Comparison of ENCODE assay signal across 29 cellular contexts in the genomic region with DNA sequence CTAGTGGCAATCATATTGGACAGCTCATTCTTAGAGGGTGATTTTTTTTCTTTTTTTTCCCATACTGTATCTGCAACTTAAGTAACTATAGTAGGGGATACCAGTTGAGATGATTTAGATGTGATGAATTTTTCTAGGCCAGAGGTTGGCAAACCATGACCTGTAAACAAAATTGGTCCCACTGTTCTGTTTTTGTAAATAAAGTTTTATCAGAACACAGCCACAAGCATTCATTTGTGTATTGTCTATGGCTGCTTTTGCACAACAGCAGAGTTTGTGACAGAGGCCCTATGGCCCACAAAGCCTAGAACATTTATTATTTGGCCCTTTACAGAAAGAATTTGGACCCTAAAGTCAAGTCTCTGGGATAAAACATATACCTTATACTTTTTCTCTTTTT.
"Had no signal": no experiment of that assay in that cellular context is flagged by ENCODE, and none has a peak within 500 bp of the region (broad histone marks: within the 10 kb centered on the region; RNA-seq: fewer than 3 reads in every experiment).

No MANE protein-coding gene starts in this region.

- H3K36me3 ChIP-seq: esophagus muscularis mucosa, gastroesophageal sphincter, heart left ventricle, left lung, neural progenitor cell, tibial artery, upper lobe of left lung, uterus had no signal

- H3K4me3 ChIP-seq: coronary artery, esophagus muscularis mucosa, gastroesophageal sphincter, heart left ventricle, hepatocyte, left lung, mucosa of descending colon, neural progenitor cell, smooth muscle cell, testis, tibial artery, upper lobe of left lung, uterus had no signal

- H3K9ac ChIP-seq: neural progenitor cell, parathyroid adenoma had no signal

- H2AFZ ChIP-seq: hepatocyte, neural progenitor cell, parathyroid adenoma had no signal

- H3K9me3 ChIP-seq: esophagus muscularis mucosa, gastroesophageal sphincter, heart left ventricle, left lung, mucosa of descending colon, testis, tibial artery, upper lobe of left lung, uterus had no signal

- H3K79me2 ChIP-seq: parathyroid adenoma had no signal

- DNase-seq: dermis blood vessel endothelial cell; effector memory CD4-positive, alpha-beta T cell; foreskin keratinocyte; heart left ventricle; left cardiac atrium; left lung; mesenchymal stem cell; mucosa of descending colon; naive B cell; stimulated activated CD4-positive, alpha-beta T cell treated with anti-CD3 and anti-CD28 coated beads, Interleukin-12 subunit alpha, Interleukin-12 subunit beta, amount 100 ng/mL, for 4 hours; stimulated activated CD4-positive, alpha-beta T cell treated with anti-CD3 and anti-CD28 coated beads, Interleukin-1b, Interleukin-23, amount 100 ng/mL, for 48 hours; stimulated activated CD4-positive, alpha-beta T cell treated with anti-CD3 and anti-CD28 coated beads, Interleukin-4, amount 100 ng/mL, for 1 hour; stimulated activated CD8-positive, alpha-beta memory T cell treated with anti-CD3 and anti-CD28 coated beads, Interleukin-4, amount 100 ng/mL, for 48 hours; stimulated activated naive CD4-positive, alpha-beta T cell; substantia nigra; testis; tibial artery; upper lobe of left lung; uterus had no signal

- H3K4me1 ChIP-seq: neural progenitor cell, parathyroid adenoma, testis, uterus had no signal

- H3K4me2 ChIP-seq: hepatocyte, neural progenitor cell, smooth muscle cell had no signal

- FAIRE-seq: endothelial cell of umbilical vein, islet of Langerhans had no signal

- H3K27ac ChIP-seq: coronary artery, esophagus muscularis mucosa, foreskin keratinocyte, gastroesophageal sphincter, heart left ventricle, hepatocyte, left lung, neural progenitor cell, parathyroid adenoma, testis, tibial artery, upper lobe of left lung, uterus had no signal

- H3K27me3 ChIP-seq: esophagus muscularis mucosa, foreskin keratinocyte, gastroesophageal sphincter, heart left ventricle, hepatocyte, left lung, neural progenitor cell, testis, tibial artery, upper lobe of left lung, uterus had no signal

- ATAC-seq: foreskin keratinocyte, gastroesophageal sphincter, heart left ventricle, left cardiac atrium, left lung, mucosa of descending colon, sciatic nerve had no signal
